ENCODE assay signal across 8 cellular contexts in the genomic region with DNA sequence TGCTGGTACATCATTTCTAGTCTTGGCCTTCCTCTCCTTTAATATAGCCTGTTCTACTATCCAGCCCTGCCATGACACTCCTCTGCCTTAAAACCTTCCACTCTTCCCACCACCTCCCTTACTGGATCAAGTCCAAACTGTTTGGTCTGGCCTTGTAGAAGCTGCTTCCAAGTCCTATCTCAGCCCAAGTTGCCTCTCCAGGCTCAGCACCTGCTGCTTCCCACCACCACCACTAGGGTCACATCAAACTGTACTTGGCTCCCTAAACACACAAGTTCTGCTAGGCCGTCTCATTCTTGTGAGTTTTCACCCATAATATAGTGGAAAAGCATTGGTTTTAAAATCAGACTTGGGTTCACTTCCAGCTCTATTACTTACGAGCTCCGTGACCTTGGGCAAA. TPM values are rescaled to one million over a fixed set of nuclear protein-coding genes. Genes with fewer than 3 reads are reported as not detected.
DNase-seq lines count a peak whose midpoint lies in the region; ATAC-seq and TF ChIP-seq lines count a peak whose summit lies in the region.

No MANE protein-coding gene starts in this region.

- TF ChIP-seq CTCF in C4-2B (conservative IDR thresholded peaks at IDR 0.05): peak; percentile 67
- peak; percentile 61 for TF ChIP-seq CTCF in NB4 (IDR thresholded peaks at IDR 0.05; ENCODE audit: low read depth, low read length)
- peak; percentile 43 for TF ChIP-seq CTCF in psoas muscle (IDR thresholded peaks at IDR 0.05)

- TF ChIP-seq POLR2A in NB4 (IDR thresholded peaks at IDR 0.05; ENCODE audit: extremely low read depth, insufficient read length): no peak

- DNase-seq in NB4 (ENCODE audit: low read depth) (peak; percentile 69), psoas muscle (no peak), C1 segment of cervical spinal cord (lab: John Stamatoyannopoulos, UW) (no peak)
- peak; percentile 42 for DNase-seq in activated CD4-positive, alpha-beta T cell treated with anti-CD3 and anti-CD28 coated beads, Interleukin-2, amount 10 ng/mL, durations not matched to agents 7 days and 5 days

- intact Hi-C loops in psoas muscle (cut with DNase I): no loop called here

- peaks cover 6% of the 10 kb centered on the region for H3K9me3 Mint-ChIP-seq in activated CD4-positive, alpha-beta T cell treated with anti-CD3 and anti-CD28 coated beads, Interleukin-2, amount 10 ng/mL, durations not matched to agents 7 days and 5 days

- ATAC-seq in GM19351 (IDR thresholded peaks at IDR 0.05; ENCODE audit: unreplicated experiment) (peak; percentile 65), esophagus mucosa (peak; percentile 13), psoas muscle (peak in 3 of 4 donors; percentile 24 to 50 (median 44)), GM19455 (IDR thresholded peaks at IDR 0.05; ENCODE audit: unreplicated experiment) (no peak)

- POLR2A ChIA-PET in activated CD4-positive, alpha-beta T cell treated with anti-CD3 and anti-CD28 coated beads, Interleukin-2, amount 10 ng/mL, durations not matched to agents 7 days and 5 days (lab: Charles Lee): no interaction called here

- CTCF ChIA-PET in activated CD4-positive, alpha-beta T cell treated with anti-CD3 and anti-CD28 coated beads, Interleukin-2, amount 10 ng/mL, durations not matched to agents 7 days and 5 days (lab: Charles Lee): interaction anchor here (0.6 kb wide), 1 partner anchor 408 kb away, joined by 3 read pairs; no protein-coding TSS in a partner anchor

- peak overlapping the region; percentile 11 for H3K4me3 Mint-ChIP-seq in activated CD4-positive, alpha-beta T cell treated with anti-CD3 and anti-CD28 coated beads, Interleukin-2, amount 10 ng/mL, durations not matched to agents 7 days and 5 days

- H3K9me3 ChIP-seq in psoas muscle: no peaks in the 10 kb centered on the region

- H3K36me3 ChIP-seq in psoas muscle (ENCODE audit: insufficient read depth in 1 of 2, low read depth in 1 of 2): no peaks in the 10 kb centered on the region

- no peak overlapping the region for H3K27ac Mint-ChIP-seq in activated CD4-positive, alpha-beta T cell treated with anti-CD3 and anti-CD28 coated beads, Interleukin-2, amount 10 ng/mL, durations not matched to agents 7 days and 5 days

- peaks cover 15% of the 10 kb centered on the region for H3K27me3 Mint-ChIP-seq in activated CD4-positive, alpha-beta T cell treated with anti-CD3 and anti-CD28 coated beads, Interleukin-2, amount 10 ng/mL, durations not matched to agents 7 days and 5 days

- H3K4me1 ChIP-seq in psoas muscle: peaks cover 41% of the 10 kb centered on the region

- H3K27ac ChIP-seq in C4-2B: no peak overlapping the region
- H3K27ac ChIP-seq in psoas muscle: no peak overlapping the region

- H3K4me1 Mint-ChIP-seq in activated CD4-positive, alpha-beta T cell treated with anti-CD3 and anti-CD28 coated beads, Interleukin-2, amount 10 ng/mL, durations not matched to agents 7 days and 5 days: peaks cover 35% of the 10 kb centered on the region

- H3K4me3 ChIP-seq in NB4 (ENCODE audit: low read depth, low read length) (peak overlapping the region; percentile 96), psoas muscle (peak overlapping the region; percentile 90)

- H3K27me3 ChIP-seq in psoas muscle (ENCODE audit: insufficient read depth in 3 of 3, low read length in 2 of 3): no peaks in the 10 kb centered on the region

- H3K36me3 Mint-ChIP-seq in activated CD4-positive, alpha-beta T cell treated with anti-CD3 and anti-CD28 coated beads, Interleukin-2, amount 10 ng/mL, durations not matched to agents 7 days and 5 days (ENCODE audit: low read depth): peaks cover 3% of the 10 kb centered on the region

- 45 to 59% (median 46%) methylated on average over 3 of the region's 3 CpGs for WGBS in psoas muscle, 3 donors

RNA-seq across cellular contexts. Expression of gene NDUFA8, which starts 1.4 kb away (rescaled TPM):
- total RNA-seq in activated CD4-positive, alpha-beta T cell treated with anti-CD3 and anti-CD28 coated beads, Interleukin-2, amount 10 ng/mL, durations not matched to agents 7 days and 5 days: 10 to 100 TPM; 33.7 to 35.9 TPM
- total RNA-seq in esophagus mucosa: 52.5 TPM
- 100 to 1,000 TPM in 3 of 4 donors, 10 to 100 TPM in 1; 78.9 to 148 (median 124) TPM for total RNA-seq in psoas muscle
- 100 to 1,000 TPM; 191 to 257 (median 231) TPM for polyA plus RNA-seq in psoas muscle

RNA-seq across cellular contexts. Expression of gene MORN5, which starts 1.5 kb away (rescaled TPM):
- total RNA-seq in activated CD4-positive, alpha-beta T cell treated with anti-CD3 and anti-CD28 coated beads, Interleukin-2, amount 10 ng/mL, durations not matched to agents 7 days and 5 days: not detected
- not detected for total RNA-seq in esophagus mucosa
- not detected for total RNA-seq in psoas muscle
- not detected for polyA plus RNA-seq in psoas muscle

Comparison
In these comparisons a context has a peak if more than half of its experiments do, and no peak if none do; other contexts are left out.
1. DNase-seq: peak in NB4 (single experiment) and activated CD4-positive, alpha-beta T cell treated with anti-CD3 and anti-CD28 coated beads, Interleukin-2, amount 10 ng/mL, durations not matched to agents 7 days and 5 days (single experiment); none in psoas muscle (0 of 2) and C1 segment of cervical spinal cord (0 of 14).
2. Peak in every context shown above with its lines, with median percentiles within 50 percentile points of each other: CTCF ChIP-seq.